Comparison of ENCODE assay signal across 1 cellular context in the genomic region with DNA sequence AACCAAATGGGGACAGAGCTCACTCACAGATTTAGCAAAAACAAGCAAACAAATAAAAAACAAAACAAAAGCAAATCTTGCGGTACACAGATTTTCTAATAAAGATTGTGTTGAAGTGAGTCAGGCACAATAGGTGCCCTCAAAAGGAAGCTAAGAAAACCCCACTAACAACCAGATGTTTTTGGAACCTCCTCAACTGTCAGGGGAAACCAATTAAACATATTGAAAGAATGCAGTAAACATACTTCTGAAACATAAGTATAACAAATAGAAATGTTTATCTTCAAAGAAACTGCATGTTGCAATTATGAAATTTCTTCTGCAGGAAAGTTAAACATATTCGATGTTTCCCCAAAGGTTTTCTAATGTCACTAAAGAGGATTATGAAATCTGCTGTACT.
TF ChIP-seq lines count a peak whose summit lies in the region.

No MANE protein-coding gene starts in this region.

TF ChIP-seq in HCT116, 20 proteins besides CTCF, POLR2A, EP300 and RAD21 (continued from another document):
- TF ChIP-seq REST (IDR thresholded peaks at IDR 0.05; ENCODE audit: low read depth) (no peak), ZNF274 (IDR thresholded peaks at IDR 0.05; ENCODE audit: low read depth, low read length) (no peak), TCF7L2 (IDR thresholded peaks at IDR 0.05; ENCODE audit: borderline replicate concordance, extremely low read depth, insufficient read depth, insufficient read length) (no peak), YY1 (IDR thresholded peaks at IDR 0.05; ENCODE audit: extremely low read depth, insufficient replicate concordance, low read depth, low read length) (no peak), CBX3 (IDR thresholded peaks at IDR 0.05; ENCODE audit: low read depth) (no peak), ELF1 (IDR thresholded peaks at IDR 0.05; ENCODE audit: borderline replicate concordance, low read depth) (no peak), POLR2AphosphoS5 (IDR thresholded peaks at IDR 0.05; ENCODE audit: low read depth, low read length) (no peak), EGR1 (IDR thresholded peaks at IDR 0.05; ENCODE audit: low read depth) (no peak), ZBTB33 (IDR thresholded peaks at IDR 0.05; ENCODE audit: extremely low read depth, insufficient replicate concordance, low read length) (no peak), SIN3A (IDR thresholded peaks at IDR 0.05; ENCODE audit: low read depth) (no peak), JUND (IDR thresholded peaks at IDR 0.05) (no peak), EZH2phosphoT487 (IDR thresholded peaks at IDR 0.05; ENCODE audit: borderline replicate concordance) (no peak), SP1 (IDR thresholded peaks at IDR 0.05; ENCODE audit: low read depth) (no peak), ZFX (IDR thresholded peaks at IDR 0.05) (no peak)
- TF ChIP-seq, protein P1, sequence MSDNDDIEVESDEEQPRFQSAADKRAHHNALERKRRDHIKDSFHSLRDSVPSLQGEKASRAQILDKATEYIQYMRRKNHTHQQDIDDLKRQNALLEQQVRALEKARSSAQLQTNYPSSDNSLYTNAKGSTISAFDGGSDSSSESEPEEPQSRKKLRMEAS (IDR thresholded peaks at IDR 0.05): no peak
